ENCODE assay signal across 1 cellular context in the genomic region with DNA sequence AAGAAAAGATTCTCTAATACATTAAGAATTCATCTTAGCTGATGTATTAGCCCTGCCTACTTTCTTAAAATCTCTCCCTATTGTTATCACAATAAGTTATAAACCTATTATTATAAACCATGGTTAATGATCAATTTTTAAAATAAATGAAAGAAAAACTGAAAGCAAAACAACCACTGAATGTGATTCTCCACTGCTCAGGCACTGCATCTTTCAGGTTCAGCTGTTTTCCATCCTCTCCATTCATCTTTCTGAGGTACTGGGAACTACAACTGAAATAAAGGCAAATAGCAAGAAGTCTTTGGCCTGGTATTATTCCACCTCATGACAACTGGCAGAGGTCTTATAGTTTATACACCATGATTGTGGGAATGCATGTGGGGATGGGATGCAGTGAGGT.
TF ChIP-seq lines count a peak whose summit lies in the region.

No MANE protein-coding gene starts in this region.

TF ChIP-seq in GM12878, 131 proteins besides CTCF, POLR2A, EP300 and RAD21 (continued from another document):
- TF ChIP-seq, protein P1, sequence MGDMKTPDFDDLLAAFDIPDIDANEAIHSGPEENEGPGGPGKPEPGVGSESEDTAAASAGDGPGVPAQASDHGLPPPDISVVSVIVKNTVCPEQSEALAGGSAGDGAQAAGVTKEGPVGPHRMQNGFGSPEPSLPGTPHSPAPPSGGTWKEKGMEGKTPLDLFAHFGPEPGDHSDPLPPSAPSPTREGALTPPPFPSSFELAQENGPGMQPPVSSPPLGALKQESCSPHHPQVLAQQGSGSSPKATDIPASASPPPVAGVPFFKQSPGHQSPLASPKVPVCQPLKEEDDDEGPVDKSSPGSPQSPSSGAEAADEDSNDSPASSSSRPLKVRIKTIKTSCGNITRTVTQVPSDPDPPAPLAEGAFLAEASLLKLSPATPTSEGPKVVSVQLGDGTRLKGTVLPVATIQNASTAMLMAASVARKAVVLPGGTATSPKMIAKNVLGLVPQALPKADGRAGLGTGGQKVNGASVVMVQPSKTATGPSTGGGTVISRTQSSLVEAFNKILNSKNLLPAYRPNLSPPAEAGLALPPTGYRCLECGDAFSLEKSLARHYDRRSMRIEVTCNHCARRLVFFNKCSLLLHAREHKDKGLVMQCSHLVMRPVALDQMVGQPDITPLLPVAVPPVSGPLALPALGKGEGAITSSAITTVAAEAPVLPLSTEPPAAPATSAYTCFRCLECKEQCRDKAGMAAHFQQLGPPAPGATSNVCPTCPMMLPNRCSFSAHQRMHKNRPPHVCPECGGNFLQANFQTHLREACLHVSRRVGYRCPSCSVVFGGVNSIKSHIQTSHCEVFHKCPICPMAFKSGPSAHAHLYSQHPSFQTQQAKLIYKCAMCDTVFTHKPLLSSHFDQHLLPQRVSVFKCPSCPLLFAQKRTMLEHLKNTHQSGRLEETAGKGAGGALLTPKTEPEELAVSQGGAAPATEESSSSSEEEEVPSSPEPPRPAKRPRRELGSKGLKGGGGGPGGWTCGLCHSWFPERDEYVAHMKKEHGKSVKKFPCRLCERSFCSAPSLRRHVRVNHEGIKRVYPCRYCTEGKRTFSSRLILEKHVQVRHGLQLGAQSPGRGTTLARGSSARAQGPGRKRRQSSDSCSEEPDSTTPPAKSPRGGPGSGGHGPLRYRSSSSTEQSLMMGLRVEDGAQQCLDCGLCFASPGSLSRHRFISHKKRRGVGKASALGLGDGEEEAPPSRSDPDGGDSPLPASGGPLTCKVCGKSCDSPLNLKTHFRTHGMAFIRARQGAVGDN (IDR thresholded peaks at IDR 0.05): no peak
- TF ChIP-seq BMI1 (IDR thresholded peaks at IDR 0.05; ENCODE audit: borderline replicate concordance) (no peak), ZSCAN29 (IDR thresholded peaks at IDR 0.05) (no peak), NFYA (IDR thresholded peaks at IDR 0.05; ENCODE audit: borderline replicate concordance, low read depth, low read length) (no peak)
